Comparison of ENCODE assay signal across 15 cellular contexts in the genomic region with DNA sequence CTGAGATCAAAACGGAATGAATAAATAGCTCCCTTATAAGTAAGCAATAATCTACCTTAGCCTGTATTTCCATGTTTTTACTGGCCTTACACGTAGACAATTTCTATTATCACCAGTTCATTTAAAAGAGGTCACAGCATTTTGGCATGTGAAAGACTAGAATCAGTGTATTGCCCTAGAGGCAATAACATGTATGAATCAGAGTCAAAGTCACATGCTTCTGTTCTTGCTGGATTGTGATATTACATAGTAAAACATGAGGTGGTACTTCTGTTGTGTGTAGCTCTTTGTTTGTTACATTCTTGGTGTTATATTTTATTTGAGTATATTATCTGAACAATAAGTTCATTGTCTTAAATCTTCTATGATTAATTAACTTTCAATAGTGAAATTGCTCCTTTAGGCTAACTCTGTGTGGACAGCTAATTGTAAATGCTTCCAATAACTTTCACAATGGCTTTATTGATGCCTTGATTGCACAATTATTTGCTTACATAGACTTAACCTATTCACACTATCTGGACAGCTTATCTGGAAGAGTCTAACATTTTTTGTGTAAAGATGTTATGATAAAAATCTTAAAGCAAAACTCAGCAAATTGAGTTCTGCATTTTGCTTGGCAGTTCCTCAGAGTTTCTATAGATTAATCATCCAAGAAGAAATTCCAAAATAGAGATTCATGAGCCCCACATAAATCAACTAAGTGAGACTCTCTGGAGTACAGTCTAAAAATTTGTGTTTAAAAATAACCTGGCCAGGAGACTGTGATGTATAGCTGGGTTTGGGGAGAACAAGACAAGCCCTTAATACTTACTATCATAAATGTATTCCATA.
"Had no signal": no experiment of that assay in that cellular context is flagged by ENCODE, and none has a peak within 500 bp of the region (broad histone marks: within the 10 kb centered on the region; RNA-seq: fewer than 3 reads in every experiment).

No MANE protein-coding gene starts in this region.

- H3K27ac Mint-ChIP-seq: activated CD8-positive, alpha-beta T cell treated with anti-CD3 and anti-CD28 coated beads, Interleukin-2, amount 10 ng/mL, durations not matched to agents 7 days and 5 days; activated T-helper 1 cell treated with anti-CD3 and anti-CD28 coated beads, Interleukin-12 subunit alpha, Interleukin-12 subunit beta, Interleukin-2, Interleukin-4 antibody, amounts not matched to agents 30 ng/mL and 10 ng/mL and 1 ng/mL, durations not matched to agents 14 hours and 24 hours and 36 hours; stimulated activated naive B cell treated with anti-CD40 and anti-IgM and Interleukin-4, amounts not matched to agents 10 μg/mL and 1 μg/mL and 100 μg/mL, for 72 hours; T-helper 1 cell treated with Interleukin-12 subunit alpha and Interleukin-12 subunit beta and Interleukin-4 antibody, amounts not matched to agents 30 μg/mL and 1 μg/mL, for 36 hours had no signal

- H3K27me3 ChIP-seq: ascending aorta, cardiac muscle cell, right atrium auricular region, upper lobe of right lung had no signal

- H3K4me1 ChIP-seq: ascending aorta, lower lobe of right lung, right atrium auricular region, upper lobe of right lung had no signal

- H3K4me3 Mint-ChIP-seq: activated CD8-positive, alpha-beta T cell treated with anti-CD3 and anti-CD28 coated beads, Interleukin-2, amount 10 ng/mL, durations not matched to agents 7 days and 5 days; activated T-helper 1 cell treated with anti-CD3 and anti-CD28 coated beads, Interleukin-12 subunit alpha, Interleukin-12 subunit beta, Interleukin-2, Interleukin-4 antibody, amounts not matched to agents 30 ng/mL and 10 ng/mL and 1 ng/mL, durations not matched to agents 14 hours and 24 hours and 36 hours; stimulated activated naive B cell treated with anti-CD40 and anti-IgM and Interleukin-4, amounts not matched to agents 10 μg/mL and 1 μg/mL and 100 μg/mL, for 72 hours; T-helper 1 cell treated with Interleukin-12 subunit alpha and Interleukin-12 subunit beta and Interleukin-4 antibody, amounts not matched to agents 30 μg/mL and 1 μg/mL, for 36 hours had no signal

- H3K36me3 Mint-ChIP-seq: stimulated activated naive B cell treated with anti-CD40 and anti-IgM and Interleukin-4, amounts not matched to agents 10 μg/mL and 1 μg/mL and 100 μg/mL, for 72 hours had no signal

- H3K36me3 ChIP-seq: ascending aorta, cardiac muscle cell, lower lobe of right lung, right atrium auricular region, upper lobe of right lung had no signal

- H3K4me1 Mint-ChIP-seq: stimulated activated naive B cell treated with anti-CD40 and anti-IgM and Interleukin-4, amounts not matched to agents 10 μg/mL and 1 μg/mL and 100 μg/mL, for 72 hours had no signal

- DNase-seq: activated CD4-positive, alpha-beta T cell treated with anti-CD3 and anti-CD28 coated beads for 48 hours; activated CD8-positive, alpha-beta T cell treated with anti-CD3 and anti-CD28 coated beads, Interleukin-2, amount 10 ng/mL, durations not matched to agents 7 days and 5 days; activated naive CD4-positive, alpha-beta T cell; hypothalamus; lower lobe of right lung; midbrain; posterior cingulate gyrus; stimulated activated CD4-positive, alpha-beta T cell treated with anti-CD3 and anti-CD28 coated beads, Interleukin-2, amount 100 ng/mL, for 24 hours; stimulated activated naive B cell treated with anti-CD40 and anti-IgM and Interleukin-4, amounts not matched to agents 10 μg/mL and 1 μg/mL and 100 μg/mL, for 72 hours; upper lobe of right lung had no signal

- H3K4me3 ChIP-seq: ascending aorta, cardiac muscle cell, lower lobe of right lung, right atrium auricular region, upper lobe of right lung had no signal

- ATAC-seq: activated CD8-positive, alpha-beta T cell treated with anti-CD3 and anti-CD28 coated beads, Interleukin-2, amount 10 ng/mL, durations not matched to agents 7 days and 5 days; lower lobe of right lung; stimulated activated naive B cell treated with anti-CD40 and anti-IgM and Interleukin-4, amounts not matched to agents 10 μg/mL and 1 μg/mL and 100 μg/mL, for 72 hours; upper lobe of right lung had no signal

- H3K9me3 ChIP-seq: ascending aorta, lower lobe of right lung, right atrium auricular region, upper lobe of right lung had no signal

- H3K27ac ChIP-seq: ascending aorta, cardiac muscle cell, lower lobe of right lung, right atrium auricular region, upper lobe of right lung had no signal

- H3K27me3 Mint-ChIP-seq: stimulated activated naive B cell treated with anti-CD40 and anti-IgM and Interleukin-4, amounts not matched to agents 10 μg/mL and 1 μg/mL and 100 μg/mL, for 72 hours had no signal
